ENCODE assay signal across 14 cellular contexts in genomic region chr12:52566847-52567291, GRCh38. TPM values are rescaled to one million over a fixed set of nuclear protein-coding genes. Genes with fewer than 3 reads are reported as not detected.
DNase-seq lines count a peak whose midpoint lies in the region; ATAC-seq and TF ChIP-seq lines count a peak whose summit lies in the region.
"Had no signal": no experiment of that assay in that cellular context is flagged by ENCODE, and none has a peak within 500 bp of the region (broad histone marks: within the 10 kb centered on the region; RNA-seq: fewer than 3 reads in every experiment).

No MANE protein-coding gene starts in this region.

- intact Hi-C loops in CD4-positive, alpha-beta T cell (cut with DNase I, micrococcal nuclease) = no loop called here
- intact Hi-C loops in spleen (cut with DNase I; ENCODE audit: low total_unique reads) (no loop called here), aorta (cut with DNase I) (no loop called here)

- H3K27me3 Mint-ChIP-seq in CD4-positive, alpha-beta T cell = peaks cover 25% of the 10 kb centered on the region
- H3K27me3 Mint-ChIP-seq in endodermal cell (ENCODE audit: insufficient read depth) = peaks cover 24% of the 10 kb centered on the region
- H3K27me3 Mint-ChIP-seq in WTC11 (ENCODE audit: low read depth) = no peaks in the 10 kb centered on the region

- H3K4me1 Mint-ChIP-seq in CD4-positive, alpha-beta T cell (ENCODE audit: low read depth) = no peaks in the 10 kb centered on the region
- H3K4me1 Mint-ChIP-seq in endodermal cell (peaks cover 7% of the 10 kb centered on the region), WTC11 (no peaks in the 10 kb centered on the region)

- H3K36me3 ChIP-seq in endodermal cell (ENCODE audit: control insufficient read depth, insufficient read depth, low read length) (no peaks in the 10 kb centered on the region), spleen (no peaks in the 10 kb centered on the region), aorta (ENCODE audit: control insufficient read depth in 1 of 2, insufficient read depth in 2 of 2, low read length in 1 of 2) (no peaks in the 10 kb centered on the region)
- H3K36me3 ChIP-seq: thyroid gland had no signal

- DNase-seq in CD4-positive, alpha-beta T cell = peak in 2 of 10 experiments; percentile 8 to 17
- peak; percentile 26 for DNase-seq in NCI-H1694 treated with DMSO at 0.1 percent for 48 hours (lab: John Stamatoyannopoulos, UW)
- DNase-seq in endodermal cell = peak; percentile 76
- peak; percentile 83 for DNase-seq in spleen
- DNase-seq in aorta = no peak
- no peak for DNase-seq in WTC11 (ENCODE audit: low spot score)
- DNase-seq: DMS79 treated with DMSO at 0.1 percent for 48 hours, Kasumi-1, NCI-H1417 treated with DMSO at 0.1 percent for 48 hours, thyroid gland had no signal

- H3K4me3 ChIP-seq in endodermal cell (ENCODE audit: low read length) (no peak overlapping the region), spleen (no peak overlapping the region), aorta (ENCODE audit: low read length in 2 of 2) (no peak overlapping the region)
- H3K4me3 ChIP-seq: thyroid gland had no signal

- peak; percentile 21 for ATAC-seq in CD4-positive, alpha-beta T cell (ENCODE audit: poor library complexity)
- ATAC-seq in aorta (ENCODE audit: low FRiP score) (no peak), WTC11 (no peak), HG02610 (IDR thresholded peaks at IDR 0.05; ENCODE audit: unreplicated experiment) (no peak)
- ATAC-seq: HCT116 had no signal

- POLR2A ChIA-PET in CD4-positive, alpha-beta T cell (lab: Charles Lee) = no interaction called here
- POLR2A ChIA-PET in WTC11 (lab: Charles Lee) = no interaction called here

- no peak overlapping the region for H3K9ac ChIP-seq in endodermal cell (ENCODE audit: extremely low read depth, low read length, poor library complexity, severe bottlenecking)

- no peaks in the 10 kb centered on the region for H3K36me3 Mint-ChIP-seq in CD4-positive, alpha-beta T cell (ENCODE audit: low read depth)
- H3K36me3 Mint-ChIP-seq in endodermal cell (ENCODE audit: low read depth) (no peaks in the 10 kb centered on the region), WTC11 (no peaks in the 10 kb centered on the region)

- H3K27me3 ChIP-seq in CD4-positive, alpha-beta T cell (ENCODE audit: control insufficient read depth, insufficient read depth, low read length) = peaks cover 11% of the 10 kb centered on the region
- H3K27me3 ChIP-seq in endodermal cell (ENCODE audit: control insufficient read depth, insufficient read depth, low read length, poor library complexity, severe bottlenecking) (peaks cover 14% of the 10 kb centered on the region), spleen (replicated peaks in 1 of 7) (peaks cover 0 to 50% (median 0%) of the 10 kb centered on the region in 7 donors), aorta (ENCODE audit: control insufficient read depth in 1 of 2, insufficient read depth in 2 of 2, low read length in 1 of 2) (no peaks in the 10 kb centered on the region)
- H3K27me3 ChIP-seq: thyroid gland had no signal

- no peak for TF ChIP-seq CTCF in CD4-positive, alpha-beta T cell (IDR thresholded peaks at IDR 0.05)
- TF ChIP-seq CTCF in endodermal cell (conservative IDR thresholded peaks at IDR 0.05) (no peak), spleen (IDR thresholded peaks at IDR 0.05 in 8 of 11, conservative IDR thresholded peaks at IDR 0.05 in 3 of 11) (no peak), WTC11 (IDR thresholded peaks at IDR 0.05) (no peak)

- no peak for TF ChIP-seq POLR2A in spleen (IDR thresholded peaks at IDR 0.05)

- H3K4me3 Mint-ChIP-seq in CD4-positive, alpha-beta T cell = no peak overlapping the region
- no peak overlapping the region for H3K4me3 Mint-ChIP-seq in endodermal cell
- no peak overlapping the region for H3K4me3 Mint-ChIP-seq in WTC11

- H3K9me3 ChIP-seq in CD4-positive, alpha-beta T cell (ENCODE audit: control insufficient read depth, low read length) = no peaks in the 10 kb centered on the region
- H3K9me3 ChIP-seq in endodermal cell (ENCODE audit: control insufficient read depth, low read length) (no peaks in the 10 kb centered on the region), spleen (no peaks in the 10 kb centered on the region), aorta (ENCODE audit: control insufficient read depth, low read length) (no peaks in the 10 kb centered on the region)
- H3K9me3 ChIP-seq: thyroid gland had no signal

- H3K9me3 Mint-ChIP-seq in CD4-positive, alpha-beta T cell = no peaks in the 10 kb centered on the region
- H3K9me3 Mint-ChIP-seq in endodermal cell (no peaks in the 10 kb centered on the region), WTC11 (no peaks in the 10 kb centered on the region)

- no peak overlapping the region for H3K27ac Mint-ChIP-seq in CD4-positive, alpha-beta T cell
- peak overlapping the region; percentile 59 for H3K27ac Mint-ChIP-seq in endodermal cell
- no peak overlapping the region for H3K27ac Mint-ChIP-seq in WTC11

- no peak overlapping the region for H3K27ac ChIP-seq in CD4-positive, alpha-beta T cell (ENCODE audit: low read depth, low read length)
- no peak overlapping the region for H3K27ac ChIP-seq in endodermal cell (ENCODE audit: low read depth, low read length)
- H3K27ac ChIP-seq in spleen = peak overlapping the region in 1 of 8 donors; percentile 38
- H3K27ac ChIP-seq in aorta (ENCODE audit: low read depth in 1 of 2, low read length in 2 of 2) = no peak overlapping the region
- H3K27ac ChIP-seq: thyroid gland had no signal

- 74 to 88% methylated on average over 4 to 8 of the region's 8 CpGs for WGBS in endodermal cell (ENCODE audit: insufficient coverage in 1 of 2, insufficient read length in 1 of 2), 2 experiments
- 73 to 81% (median 74%) methylated on average over 7 to 8 of the region's 8 CpGs for WGBS in spleen, 5 donors
- WGBS in aorta, 2 donors = 64 to 70% methylated on average over 8 of the region's 8 CpGs

- CTCF ChIA-PET in CD4-positive, alpha-beta T cell (lab: Charles Lee) = no interaction called here
- CTCF ChIA-PET in WTC11 (lab: Charles Lee) = interaction anchor here (1.1 to 1.8 kb wide), 4 partner anchors 16 to 299 kb away, joined by 3 to 5 read pairs (median 4); no protein-coding TSS in a partner anchor

- H3K4me1 ChIP-seq in endodermal cell (ENCODE audit: control insufficient read depth, insufficient read depth, low read length) (no peaks in the 10 kb centered on the region), spleen (no peaks in the 10 kb centered on the region), aorta (ENCODE audit: control insufficient read depth in 1 of 2, insufficient read depth in 2 of 2, low read length in 2 of 2) (no peaks in the 10 kb centered on the region)

TF ChIP-seq in WTC11, 78 proteins besides CTCF, POLR2A, EP300 and RAD21 (continues in another document):
- no peak for TF ChIP-seq ESRRA (CRISPR knock-in tag; IDR thresholded peaks at IDR 0.05; ENCODE audit: borderline replicate concordance)
- TF ChIP-seq ZNF425 (CRISPR knock-in tag; conservative IDR thresholded peaks at IDR 0.05) = no peak
- TF ChIP-seq ZNF671 (CRISPR knock-in tag; IDR thresholded peaks at IDR 0.05) = no peak
- no peak for TF ChIP-seq ZNF138 (CRISPR knock-in tag; conservative IDR thresholded peaks at IDR 0.05)

RNA-seq across cellular contexts. Expression of gene KRT74, which starts 6.8 kb away (rescaled TPM):
- under 1 TPM; 0.30 to 0.34 TPM for total RNA-seq in CD4-positive, alpha-beta T cell
- not detected for total RNA-seq in endodermal cell
- polyA plus RNA-seq in endodermal cell (2013, experiment 1 of 2) = not detected
- polyA plus RNA-seq in endodermal cell (2013, experiment 2 of 2) = not detected
- not detected for total RNA-seq in spleen
- not detected for polyA plus RNA-seq in spleen
- total RNA-seq in aorta = not detected
- polyA plus RNA-seq in aorta = not detected
- total RNA-seq in WTC11 (2021) = not detected in 3 replicates
- total RNA-seq: lung microvascular endothelial cell, thyroid gland had no signal
- polyA plus RNA-seq: BJ had no signal

RNA-seq across cellular contexts. Expression of gene KRT71, which starts 13.9 kb away (rescaled TPM):
- not detected for total RNA-seq in CD4-positive, alpha-beta T cell
- total RNA-seq in endodermal cell (not detected), spleen (not detected), aorta (not detected), WTC11 (2021) (not detected in 3 replicates)
- polyA plus RNA-seq in endodermal cell (2013, experiment 1 of 2) = not detected
- not detected for polyA plus RNA-seq in endodermal cell (2013, experiment 2 of 2)
- polyA plus RNA-seq in spleen (not detected), aorta (not detected)
- total RNA-seq: lung microvascular endothelial cell, thyroid gland had no signal
- polyA plus RNA-seq: BJ had no signal

RNA-seq across cellular contexts. Expression of gene KRT72, which starts 34.4 kb away (rescaled TPM):
- 10 to 100 TPM; 82.2 to 83.4 TPM for total RNA-seq in CD4-positive, alpha-beta T cell
- total RNA-seq in endodermal cell (not detected), spleen (1 to 10 TPM in 2 of 7 donors, under 1 TPM in 4, not detected in 1; 0.52 to 2.2 (median 0.78) TPM), aorta (not detected), WTC11 (2021) (0.11 TPM in 1 of 3 replicates, not detected in the others)
- polyA plus RNA-seq in endodermal cell (2013, experiment 1 of 2) = not detected
- not detected for polyA plus RNA-seq in endodermal cell (2013, experiment 2 of 2)
- polyA plus RNA-seq in spleen (1 to 10 TPM in 2 of 3 donors, under 1 TPM in 1; 0.86 to 1.7 (median 1.4) TPM), aorta (1 to 10 TPM in 1 of 2 donors, not detected in 1; 1.6 TPM)
- total RNA-seq: lung microvascular endothelial cell, thyroid gland had no signal
- polyA plus RNA-seq: BJ had no signal

RNA-seq across cellular contexts. Expression of gene KRT5, which starts 46.7 kb away (rescaled TPM):
- under 1 TPM; 0.60 to 0.81 TPM for total RNA-seq in CD4-positive, alpha-beta T cell
- total RNA-seq in endodermal cell (not detected), spleen (1 to 10 TPM in 2 of 7 donors, under 1 TPM in 2, not detected in 3; 0.23 to 1.5 (median 0.85) TPM), aorta (under 1 TPM in 1 of 2 donors, not detected in 1; 0.87 TPM), WTC11 (2021) (not detected in 3 replicates)
- not detected for polyA plus RNA-seq in endodermal cell (2013, experiment 1 of 2)
- not detected for polyA plus RNA-seq in endodermal cell (2013, experiment 2 of 2)
- polyA plus RNA-seq in spleen (1 to 10 TPM in 1 of 3 donors, under 1 TPM in 2; 0.93 to 1.9 (median 0.96) TPM), aorta (1 to 10 TPM; 1.4 to 2.4 TPM)
- total RNA-seq: lung microvascular endothelial cell had no signal
- polyA plus RNA-seq: BJ had no signal

RNA-seq across cellular contexts. Expression of gene KRT73, which starts 51.5 kb away (rescaled TPM):
- 10 to 100 TPM; 67.2 to 69.7 TPM for total RNA-seq in CD4-positive, alpha-beta T cell
- total RNA-seq in endodermal cell (not detected), spleen (1 to 10 TPM in 3 of 7 donors, under 1 TPM in 4; 0.13 to 1.4 (median 0.59) TPM), aorta (not detected), WTC11 (2021) (not detected in 3 replicates)
- not detected for polyA plus RNA-seq in endodermal cell (2013, experiment 1 of 2)
- not detected for polyA plus RNA-seq in endodermal cell (2013, experiment 2 of 2)
- polyA plus RNA-seq in spleen (under 1 TPM; 0.04 to 0.20 (median 0.16) TPM), aorta (not detected)
- total RNA-seq: lung microvascular endothelial cell, thyroid gland had no signal
- polyA plus RNA-seq: BJ had no signal

Comparison
In these comparisons a context has a peak if more than half of its experiments do, and no peak if none do; other contexts are left out.
1. DNase-seq: peak in NCI-H1694 treated with DMSO at 0.1 percent for 48 hours (single experiment), endodermal cell (single experiment) and spleen (single experiment); none in aorta (0 of 2) and WTC11 (single experiment).
2. RNA of gene KRT72, which starts 34.4 kb away (total RNA-seq): 82.2 to 83.4 TPM in CD4-positive, alpha-beta T cell; 0.52 to 2.2 TPM in spleen, not detected in endodermal cell, not detected in aorta and 0.11 TPM in WTC11; every median in the first group is over 10 times any median in the second.